In genomic region chr1:214425723-214426419, GRCh38 we compare ENCODE assay signal across 26 cellular contexts.
DNase-seq lines count a peak whose midpoint lies in the region; ATAC-seq and TF ChIP-seq lines count a peak whose summit lies in the region.
"Had no signal": no experiment of that assay in that cellular context is flagged by ENCODE, and none has a peak within 500 bp of the region (broad histone marks: within the 10 kb centered on the region; RNA-seq: fewer than 3 reads in every experiment).

No MANE protein-coding gene starts in this region.

- no peak overlapping the region for H3K9ac ChIP-seq in SK-N-MC (ENCODE audit: insufficient read length)

- intact Hi-C loops in CD4-positive, alpha-beta T cell (cut with DNase I, micrococcal nuclease), result no loop called here

- no peak for ATAC-seq in CD4-positive, alpha-beta T cell (ENCODE audit: poor library complexity)
- ATAC-seq in GM21447 (IDR thresholded peaks at IDR 0.05; ENCODE audit: unreplicated experiment), result no peak
- ATAC-seq in HG02798 (IDR thresholded peaks at IDR 0.05; ENCODE audit: poor library complexity, unreplicated experiment), result no peak
- ATAC-seq: effector memory CD8-positive, alpha-beta T cell; mucosa of descending colon had no signal

- POLR2A ChIA-PET in CD4-positive, alpha-beta T cell (lab: Charles Lee), result no interaction called here

- H3K27me3 ChIP-seq in CD4-positive, alpha-beta T cell (ENCODE audit: control insufficient read depth, insufficient read depth, low read length), result no peaks in the 10 kb centered on the region
- H3K27me3 ChIP-seq: neutrophil, SJCRH30, stomach, transverse colon had no signal

- DNase-seq in AG20443 (ENCODE audit: low spot score), result peak; percentile 16
- DNase-seq in CD4-positive, alpha-beta T cell, result no peak
- DNase-seq in SK-N-MC (ENCODE audit: low read depth, low spot score), result no peak
- peak; percentile 51 for DNase-seq in iris pigment epithelial cell (ENCODE audit: low read depth)
- no peak for DNase-seq in iPS-NIHi11 (ENCODE audit: low spot score)
- DNase-seq: activated CD4-positive, CD25-positive, alpha-beta regulatory T cell; AML-193; effector memory CD8-positive, alpha-beta T cell; left ventricle myocardium inferior; MM.1S; mucosa of descending colon; NCI-H1694; NCI-H2227 treated with DMSO at 0.1 percent for 48 hours; NCI-H748 treated with DMSO at 0.1 percent for 48 hours; PC-9; SJCRH30; spleen; stimulated activated CD4-positive, alpha-beta T cell treated with anti-CD3 and anti-CD28 coated beads, Interleukin-4, amount 100 ng/mL, for 4 hours; stomach; T1000; transverse colon had no signal

- H3K9me3 ChIP-seq in CD4-positive, alpha-beta T cell (ENCODE audit: control insufficient read depth, low read length), result no peaks in the 10 kb centered on the region
- H3K9me3 ChIP-seq in SK-N-MC (ENCODE audit: low read depth, low read length), result no peaks in the 10 kb centered on the region
- H3K9me3 ChIP-seq: HAP-1, left ventricle myocardium inferior, mucosa of descending colon, neutrophil, SJCRH30, spleen, stomach, transverse colon had no signal

- CTCF ChIA-PET in CD4-positive, alpha-beta T cell (lab: Charles Lee), result no interaction called here

- H3K27ac ChIP-seq in CD4-positive, alpha-beta T cell (ENCODE audit: low read depth, low read length), result no peak overlapping the region
- peak overlapping the region; percentile 60 for H3K27ac ChIP-seq in SK-N-MC
- H3K27ac ChIP-seq: left ventricle myocardium inferior, neutrophil, PC-9, SJCRH30, spleen, stomach, transverse colon had no signal

- no peaks in the 10 kb centered on the region for H3K27me3 Mint-ChIP-seq in CD4-positive, alpha-beta T cell
- H3K27me3 Mint-ChIP-seq: activated naive CD8-positive, alpha-beta T cell; effector memory CD8-positive, alpha-beta T cell had no signal

- no peak for TF ChIP-seq CTCF in CD4-positive, alpha-beta T cell (IDR thresholded peaks at IDR 0.05)

- H3K4me1 Mint-ChIP-seq in CD4-positive, alpha-beta T cell (ENCODE audit: low read depth), result peaks cover 35% of the 10 kb centered on the region

- no peaks in the 10 kb centered on the region for H3K36me3 Mint-ChIP-seq in CD4-positive, alpha-beta T cell (ENCODE audit: low read depth)
- H3K36me3 Mint-ChIP-seq: activated naive CD8-positive, alpha-beta T cell had no signal

- peak overlapping the region; percentile 37 for H3K4me3 ChIP-seq in SK-N-MC
- H3K4me3 ChIP-seq: HAP-1, left ventricle myocardium inferior, mucosa of descending colon, PC-9, SJCRH30, spleen, stomach, transverse colon had no signal

- peaks cover 3% of the 10 kb centered on the region for H3K9me3 Mint-ChIP-seq in CD4-positive, alpha-beta T cell
- H3K9me3 Mint-ChIP-seq: effector memory CD8-positive, alpha-beta T cell had no signal

- peak overlapping the region; percentile 72 for H3K27ac Mint-ChIP-seq in CD4-positive, alpha-beta T cell

- H3K4me3 Mint-ChIP-seq in CD4-positive, alpha-beta T cell, result no peak overlapping the region
- H3K4me3 Mint-ChIP-seq: activated naive CD8-positive, alpha-beta T cell; effector memory CD8-positive, alpha-beta T cell had no signal

- H3K36me3 ChIP-seq in SK-N-MC (ENCODE audit: insufficient read depth, low read length), result no peaks in the 10 kb centered on the region
- H3K36me3 ChIP-seq: HAP-1, left ventricle myocardium inferior, neutrophil, SJCRH30, spleen, stomach, transverse colon had no signal

Comparison
In these comparisons a context has a peak if more than half of its experiments do, and no peak if none do; other contexts are left out.
1. DNase-seq: peak in AG20443 (single experiment) and iris pigment epithelial cell (single experiment); none in CD4-positive, alpha-beta T cell (0 of 10), SK-N-MC (single experiment) and iPS-NIHi11 (single experiment).